In genomic region chr5:154244476-154244875, GRCh38 we compare ENCODE assay signal across 17 cellular contexts.
"Had no signal": no experiment of that assay in that cellular context is flagged by ENCODE, and none has a peak within 500 bp of the region (broad histone marks: within the 10 kb centered on the region; RNA-seq: fewer than 3 reads in every experiment).

No MANE protein-coding gene starts in this region.

- H3K27me3 Mint-ChIP-seq: activated T-cell treated with anti-CD3 and anti-CD28 coated beads, Interleukin-2, amount 50 U/mL, for 24 hours; natural killer cell treated with Interleukin-12 subunit alpha and Interleukin-12 subunit beta and Interleukin-15 and Interleukin-18, amount 100 ng/mL, for 72 hours; progenitor cell of endocrine pancreas had no signal

- H3K36me3 Mint-ChIP-seq: natural killer cell treated with Interleukin-12 subunit alpha and Interleukin-12 subunit beta and Interleukin-15 and Interleukin-18, amount 100 ng/mL, for 72 hours had no signal

- H3K4me3 ChIP-seq: cardiac muscle cell, right atrium auricular region, thoracic aorta had no signal

- H3K4me3 Mint-ChIP-seq: activated T-cell treated with anti-CD3 and anti-CD28 coated beads, Interleukin-2, amount 50 U/mL, for 24 hours; endodermal cell; natural killer cell treated with Interleukin-12 subunit alpha and Interleukin-12 subunit beta and Interleukin-15 and Interleukin-18, amount 100 ng/mL, for 72 hours had no signal

- H3K4me1 ChIP-seq: right atrium auricular region had no signal

- DNase-seq: activated CD4-positive, alpha-beta T cell treated with anti-CD3 and anti-CD28 coated beads, Interleukin-2, amount 50 U/mL, for 48 hours; activated CD4-positive, CD25-positive, alpha-beta regulatory T cell treated with anti-CD3 and anti-CD28 coated beads, Interleukin-2, amount 50 U/mL, for 72 hours; activated effector memory CD4-positive, alpha-beta T cell treated with Interleukin-2 at 50 U/mL for 16 hours; activated naive CD4-positive, alpha-beta T cell treated with anti-CD3 and anti-CD28 coated beads, Interleukin-2, amount 50 U/mL, for 16 hours; activated T-cell treated with anti-CD3 and anti-CD28 coated beads, Interleukin-2, amount 50 U/mL, for 24 hours; endodermal cell; islet precursor cell; small intestine; stimulated activated CD4-positive, alpha-beta T cell treated with anti-CD3 and anti-CD28 coated beads, Interleukin-4, amount 100 ng/mL, for 4 hours; stimulated activated CD8-positive, alpha-beta memory T cell treated with anti-CD3 and anti-CD28 coated beads, Interleukin-4, amount 100 ng/mL, for 48 hours; T1000 had no signal

- H3K9me3 Mint-ChIP-seq: activated T-cell treated with anti-CD3 and anti-CD28 coated beads, Interleukin-2, amount 50 U/mL, for 24 hours; natural killer cell treated with Interleukin-12 subunit alpha and Interleukin-12 subunit beta and Interleukin-15 and Interleukin-18, amount 100 ng/mL, for 72 hours had no signal

- H3K27me3 ChIP-seq: cardiac muscle cell, right atrium auricular region had no signal

- H3K27ac ChIP-seq: cardiac muscle cell, right atrium auricular region, thoracic aorta had no signal

- H3K36me3 ChIP-seq: cardiac muscle cell, right atrium auricular region, thoracic aorta had no signal

- H3K9me3 ChIP-seq: right atrium auricular region, thoracic aorta had no signal

- H3K27ac Mint-ChIP-seq: activated T-cell treated with anti-CD3 and anti-CD28 coated beads, Interleukin-2, amount 50 U/mL, for 24 hours; endodermal cell had no signal

- ATAC-seq: left lobe of liver; natural killer cell treated with Interleukin-12 subunit alpha and Interleukin-12 subunit beta and Interleukin-15 and Interleukin-18, amount 100 ng/mL, for 72 hours had no signal
